Comparison of ENCODE assay signal across 17 cellular contexts in the genomic region with DNA sequence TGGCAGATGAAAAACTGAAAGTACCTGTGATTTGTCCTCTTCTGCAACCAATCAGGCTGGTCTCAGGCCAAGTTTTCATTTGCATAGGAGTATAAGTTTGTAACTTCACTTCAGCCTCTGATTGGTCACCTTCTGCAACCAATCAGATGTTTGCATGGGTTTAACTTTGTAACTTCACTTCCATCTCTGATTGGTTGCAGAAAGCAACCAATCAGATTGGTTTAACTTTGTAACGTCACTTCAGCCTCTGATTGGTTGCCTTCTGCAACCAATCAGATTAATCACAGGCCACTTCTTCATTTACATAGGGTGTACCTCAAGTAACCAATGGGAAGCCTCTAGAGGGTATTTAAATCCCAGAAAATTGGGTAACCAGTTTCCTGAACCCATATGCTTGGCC. TPM values are rescaled to one million over a fixed set of nuclear protein-coding genes. Genes with fewer than 3 reads are reported as not detected.
A peak's percentile ranks its signal among the peaks of the same experiment; 100 is the strongest.
DNase-seq lines count a peak whose midpoint lies in the region; ATAC-seq and TF ChIP-seq lines count a peak whose summit lies in the region.
"Had no signal": no experiment of that assay in that cellular context is flagged by ENCODE, and none has a peak within 500 bp of the region (broad histone marks: within the 10 kb centered on the region; RNA-seq: fewer than 3 reads in every experiment).

No MANE protein-coding gene starts in this region.

- no peaks in the 10 kb centered on the region for H3K36me3 Mint-ChIP-seq in activated naive CD4-positive, alpha-beta T cell treated with anti-CD3 and anti-CD28 coated beads for 36 hours (ENCODE audit: low read depth)
- H3K36me3 Mint-ChIP-seq: naive thymus-derived CD8-positive, alpha-beta T cell had no signal

- H3K4me3 ChIP-seq in BE2C (ENCODE audit: low read depth, low read length) (no peak overlapping the region), HCT116 (replicated peaks in 1 of 2; ENCODE audit: low read depth in 1 of 2, low read length in 2 of 2) (no peak overlapping the region), right cardiac atrium (ENCODE audit: low read length) (no peak overlapping the region)
- H3K4me3 ChIP-seq: sigmoid colon had no signal

- H3K27ac ChIP-seq in HCT116 (ENCODE audit: low read depth, low read length) (no peak overlapping the region), right cardiac atrium (ENCODE audit: low read length) (no peak overlapping the region)
- H3K27ac ChIP-seq: C4-2B, sigmoid colon had no signal

- H3K4me1 Mint-ChIP-seq in activated naive CD4-positive, alpha-beta T cell treated with anti-CD3 and anti-CD28 coated beads for 36 hours (ENCODE audit: low read depth): peaks cover 23% of the 10 kb centered on the region

- H3K9ac ChIP-seq in HCT116 (ENCODE audit: low read length): no peak overlapping the region

- TF ChIP-seq POLR2A in HCT116 (IDR thresholded peaks at IDR 0.05; ENCODE audit: borderline replicate concordance, extremely low read depth, insufficient read depth, insufficient read length): no peak

- H2AFZ ChIP-seq in HCT116 (ENCODE audit: low read depth, low read length, poor library complexity, severe bottlenecking): no peak overlapping the region

- CTCF ChIA-PET in HCT116 (lab: Charles Lee): no interaction called here
- CTCF ChIA-PET in activated naive CD4-positive, alpha-beta T cell treated with anti-CD3 and anti-CD28 coated beads for 36 hours (lab: Charles Lee): interaction anchor here (0.5 kb wide), 1 partner anchor 114 kb away, joined by 3 read pairs; no protein-coding TSS in a partner anchor

- TF ChIP-seq RAD21 in HCT116 (IDR thresholded peaks at IDR 0.05; ENCODE audit: low read depth): no peak

- H3K27me3 Mint-ChIP-seq in activated naive CD4-positive, alpha-beta T cell treated with anti-CD3 and anti-CD28 coated beads for 36 hours (ENCODE audit: low read depth): no peaks in the 10 kb centered on the region
- H3K27me3 Mint-ChIP-seq: naive thymus-derived CD8-positive, alpha-beta T cell had no signal

- POLR2A ChIA-PET in HCT116 (lab: Charles Lee): no interaction called here

- BruUV-seq in HCT116 (replicated peaks; lab: Mats Ljungman, UMichigan): no TSS peak

- no peaks in the 10 kb centered on the region for H3K79me2 ChIP-seq in HCT116 (ENCODE audit: insufficient read depth, low read length)

- RAD21 ChIA-PET in HCT116 (lab: Charles Lee; ENCODE audit: low non-redundant PET in 1 of 2, low total read pairs in 2 of 2, uncharacterized antibody in 2 of 2, unreplicated experiment in 2 of 2): no interaction called here

- no peak overlapping the region for H3K4me2 ChIP-seq in HCT116 (ENCODE audit: low read length)

- H3K9me2 ChIP-seq in HCT116 (ENCODE audit: insufficient read depth): no peaks in the 10 kb centered on the region

- H4K20me1 ChIP-seq in HCT116 (ENCODE audit: insufficient read depth): no peaks in the 10 kb centered on the region

- 75% methylated on average over 1 of the region's 1 CpG for WGBS in right cardiac atrium

- ATAC-seq in HCT116 (peak; percentile 43), right cardiac atrium (no peak)
- ATAC-seq: left cardiac atrium; naive thymus-derived CD8-positive, alpha-beta T cell had no signal

- no peaks in the 10 kb centered on the region for H3K9me3 ChIP-seq in BE2C
- no peaks in the 10 kb centered on the region for H3K9me3 ChIP-seq in HCT116 (ENCODE audit: control insufficient read depth in 1 of 2, insufficient read depth in 1 of 2, low read depth in 1 of 2, low read length in 2 of 2)
- H3K9me3 ChIP-seq in right cardiac atrium (ENCODE audit: control insufficient read depth, low read length): no peaks in the 10 kb centered on the region
- H3K9me3 ChIP-seq: sigmoid colon had no signal

- no peaks in the 10 kb centered on the region for H3K9me3 Mint-ChIP-seq in activated naive CD4-positive, alpha-beta T cell treated with anti-CD3 and anti-CD28 coated beads for 36 hours
- H3K9me3 Mint-ChIP-seq: naive thymus-derived CD8-positive, alpha-beta T cell had no signal

- H3K4me1 ChIP-seq in BE2C (no peaks in the 10 kb centered on the region), HCT116 (ENCODE audit: control insufficient read depth in 1 of 2, insufficient read depth in 2 of 2, low read length in 2 of 2) (peaks cover 5 to 15% of the 10 kb centered on the region in 2 experiments; a peak in 3 of 4 replicates), right cardiac atrium (ENCODE audit: control insufficient read depth, insufficient read depth, low read length) (no peaks in the 10 kb centered on the region)

- no peak overlapping the region for H3K4me3 Mint-ChIP-seq in activated naive CD4-positive, alpha-beta T cell treated with anti-CD3 and anti-CD28 coated beads for 36 hours
- H3K4me3 Mint-ChIP-seq: naive thymus-derived CD8-positive, alpha-beta T cell had no signal

- H3K27me3 ChIP-seq in BE2C (no peaks in the 10 kb centered on the region), HCT116 (ENCODE audit: insufficient read depth, low read length) (no peaks in the 10 kb centered on the region), right cardiac atrium (ENCODE audit: control insufficient read depth, insufficient read depth) (no peaks in the 10 kb centered on the region)
- H3K27me3 ChIP-seq: sigmoid colon had no signal

- H3K27ac Mint-ChIP-seq in activated naive CD4-positive, alpha-beta T cell treated with anti-CD3 and anti-CD28 coated beads for 36 hours: no peak overlapping the region
- H3K27ac Mint-ChIP-seq: naive thymus-derived CD8-positive, alpha-beta T cell had no signal

- no peak for TF ChIP-seq CTCF in BE2C (IDR thresholded peaks at IDR 0.05; ENCODE audit: low read depth, low read length)
- TF ChIP-seq CTCF in HCT116 (IDR thresholded peaks at IDR 0.05 in 2 of 3, conservative IDR thresholded peaks at IDR 0.05 in 1 of 3; ENCODE audit: borderline replicate concordance in 1 of 3, insufficient read depth in 1 of 3, low read depth in 2 of 3, low read length in 2 of 3): no peak

- intact Hi-C loops in HCT116 (cut with micrococcal nuclease) (no loop called here), right cardiac atrium (cut with DNase I) (no loop called here)
- intact Hi-C loops in activated naive CD4-positive, alpha-beta T cell treated with anti-CD3 and anti-CD28 coated beads for 36 hours (cut with micrococcal nuclease): no loop called here

- DNase-seq in BE2C (peak; percentile 9), HCT116 (ENCODE audit: low read depth, low spot score) (no peak), RKO (ENCODE audit: low spot score) (peak; percentile 62), fibroblast of gingiva (ENCODE audit: low read depth) (peak; percentile 65), NCI-H69 (lab: John Stamatoyannopoulos, UW) (no peak), right cardiac atrium (no peak)
- DNase-seq in central memory CD4-positive, alpha-beta T cell: no peak
- no peak for DNase-seq in activated naive CD4-positive, alpha-beta T cell treated with anti-CD3 and anti-CD28 coated beads for 36 hours
- DNase-seq: effector CD8-positive, alpha-beta T cell; head of caudate nucleus; left cardiac atrium; naive thymus-derived CD8-positive, alpha-beta T cell; NCI-H1092; NCI-H524; SHP77 treated with DMSO at 0.1 percent for 48 hours; sigmoid colon had no signal

- H3K36me3 ChIP-seq in BE2C (no peaks in the 10 kb centered on the region), HCT116 (ENCODE audit: control insufficient read depth in 1 of 2, insufficient read depth in 2 of 2, low read length in 2 of 2) (no peaks in the 10 kb centered on the region)
- H3K36me3 ChIP-seq: sigmoid colon had no signal

TF ChIP-seq in HCT116, 20 proteins besides CTCF, POLR2A, EP300 and RAD21 (continues in another document):
- TF ChIP-seq EGR1 (IDR thresholded peaks at IDR 0.05; ENCODE audit: low read depth) (no peak), POLR2AphosphoS5 (IDR thresholded peaks at IDR 0.05; ENCODE audit: low read depth, low read length) (no peak), EZH2 (IDR thresholded peaks at IDR 0.05) (no peak), JUND (IDR thresholded peaks at IDR 0.05) (no peak), ELF1 (IDR thresholded peaks at IDR 0.05; ENCODE audit: borderline replicate concordance, low read depth) (no peak), TCF7L2 (IDR thresholded peaks at IDR 0.05; ENCODE audit: borderline replicate concordance, extremely low read depth, insufficient read depth, insufficient read length) (no peak), ZNF274 (IDR thresholded peaks at IDR 0.05; ENCODE audit: low read depth, low read length) (no peak), YY1 (IDR thresholded peaks at IDR 0.05; ENCODE audit: extremely low read depth, insufficient replicate concordance, low read depth, low read length) (no peak)
- TF ChIP-seq, protein P1, sequence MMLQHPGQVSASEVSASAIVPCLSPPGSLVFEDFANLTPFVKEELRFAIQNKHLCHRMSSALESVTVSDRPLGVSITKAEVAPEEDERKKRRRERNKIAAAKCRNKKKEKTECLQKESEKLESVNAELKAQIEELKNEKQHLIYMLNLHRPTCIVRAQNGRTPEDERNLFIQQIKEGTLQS (IDR thresholded peaks at IDR 0.05): no peak
- TF ChIP-seq, protein P2, sequence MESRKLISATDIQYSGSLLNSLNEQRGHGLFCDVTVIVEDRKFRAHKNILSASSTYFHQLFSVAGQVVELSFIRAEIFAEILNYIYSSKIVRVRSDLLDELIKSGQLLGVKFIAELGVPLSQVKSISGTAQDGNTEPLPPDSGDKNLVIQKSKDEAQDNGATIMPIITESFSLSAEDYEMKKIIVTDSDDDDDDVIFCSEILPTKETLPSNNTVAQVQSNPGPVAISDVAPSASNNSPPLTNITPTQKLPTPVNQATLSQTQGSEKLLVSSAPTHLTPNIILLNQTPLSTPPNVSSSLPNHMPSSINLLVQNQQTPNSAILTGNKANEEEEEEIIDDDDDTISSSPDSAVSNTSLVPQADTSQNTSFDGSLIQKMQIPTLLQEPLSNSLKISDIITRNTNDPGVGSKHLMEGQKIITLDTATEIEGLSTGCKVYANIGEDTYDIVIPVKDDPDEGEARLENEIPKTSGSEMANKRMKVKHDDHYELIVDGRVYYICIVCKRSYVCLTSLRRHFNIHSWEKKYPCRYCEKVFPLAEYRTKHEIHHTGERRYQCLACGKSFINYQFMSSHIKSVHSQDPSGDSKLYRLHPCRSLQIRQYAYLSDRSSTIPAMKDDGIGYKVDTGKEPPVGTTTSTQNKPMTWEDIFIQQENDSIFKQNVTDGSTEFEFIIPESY (IDR thresholded peaks at IDR 0.05; ENCODE audit: extremely low read depth, insufficient replicate concordance, low read length): no peak

RNA-seq across cellular contexts. Expression of a gene that starts 18.9 kb away (rescaled TPM):
- polyA plus RNA-seq in BE2C (2012; ENCODE audit: insufficient read depth, insufficient read length, low read depth): 22.7 TPM
- total RNA-seq in HCT116 (2021; ENCODE audit: unreplicated experiment) (50.0 TPM), right cardiac atrium (10 to 100 TPM; 36.1 to 41.1 (median 38.8) TPM)
- polyA plus RNA-seq in HCT116 (2012): 34.5 and 37.2 TPM in 2 replicates
- total RNA-seq in activated naive CD4-positive, alpha-beta T cell treated with anti-CD3 and anti-CD28 coated beads for 36 hours: 10 to 100 TPM; 48.1 to 51.2 TPM
- polyA plus RNA-seq in right cardiac atrium: 20.4 TPM

RNA-seq across cellular contexts. Expression of a gene that starts 30.4 kb away (rescaled TPM):
- 42.7 TPM for polyA plus RNA-seq in BE2C (2012; ENCODE audit: insufficient read depth, insufficient read length, low read depth)
- total RNA-seq in HCT116 (2021; ENCODE audit: unreplicated experiment) (not detected), right cardiac atrium (10 to 100 TPM in 2 of 4 donors, 1 to 10 TPM in 2; 9.4 to 13.9 (median 10.8) TPM)
- polyA plus RNA-seq in HCT116 (2012): 0.19 TPM in 1 of 2 replicates, not detected in the other
- total RNA-seq in activated naive CD4-positive, alpha-beta T cell treated with anti-CD3 and anti-CD28 coated beads for 36 hours: 10 to 100 TPM; 20.4 to 20.6 TPM
- polyA plus RNA-seq in right cardiac atrium: 13.6 TPM

Comparison
In these comparisons a context has a peak if more than half of its experiments do, and no peak if none do; other contexts are left out.
1. DNase-seq: peak in BE2C (single experiment), RKO (single experiment) and fibroblast of gingiva (single experiment); none in HCT116 (single experiment), NCI-H69 (single experiment), central memory CD4-positive, alpha-beta T cell (single experiment), activated naive CD4-positive, alpha-beta T cell treated with anti-CD3 and anti-CD28 coated beads for 36 hours (single experiment) and right cardiac atrium (0 of 3).
2. RNA of a gene that starts 30.4 kb away (total RNA-seq): 20.4 to 20.6 TPM in activated naive CD4-positive, alpha-beta T cell treated with anti-CD3 and anti-CD28 coated beads for 36 hours and 9.4 to 13.9 TPM in right cardiac atrium; not detected in HCT116 (single experiment); every median in the first group is over 10 times any median in the second.